20 cellular contexts compared by ENCODE assay signal in genomic region chr14:28542040-28542439, GRCh38.
"Had no signal": no experiment of that assay in that cellular context is flagged by ENCODE, and none has a peak within 500 bp of the region (broad histone marks: within the 10 kb centered on the region; RNA-seq: fewer than 3 reads in every experiment).

No MANE protein-coding gene starts in this region.

- H3K27ac Mint-ChIP-seq: activated CD4-positive, alpha-beta memory T cell treated with anti-CD3 and anti-CD28 coated beads for 36 hours; activated naive CD8-positive, alpha-beta T cell treated with anti-CD3 and anti-CD28 coated beads for 36 hours; endodermal cell; T-helper 2 cell treated with Interferon-gamma antibody and Interleukin-4, amounts not matched to agents 5 μg/mL and 100 μg/mL, for 36 hours had no signal

- H3K9me3 ChIP-seq: sigmoid colon, suprapubic skin, upper lobe of right lung had no signal

- H3K4me1 ChIP-seq: sigmoid colon, suprapubic skin, upper lobe of right lung had no signal

- ATAC-seq: activated T-cell treated with anti-CD3 and anti-CD28 coated beads, Interleukin-2, amount 50 U/mL, for 4 hours; stimulated activated naive CD8-positive, alpha-beta T cell treated with anti-CD3 and anti-CD28 coated beads, Interleukin-15, Interleukin-2, amounts not matched to agents 100 U/mL and 50 U/mL, for 24 hours; upper lobe of right lung had no signal

- H3K27me3 Mint-ChIP-seq: activated CD4-positive, alpha-beta memory T cell treated with anti-CD3 and anti-CD28 coated beads for 36 hours; activated naive CD8-positive, alpha-beta T cell treated with anti-CD3 and anti-CD28 coated beads for 36 hours had no signal

- H3K4me3 Mint-ChIP-seq: activated CD4-positive, alpha-beta memory T cell treated with anti-CD3 and anti-CD28 coated beads for 36 hours; activated naive CD8-positive, alpha-beta T cell treated with anti-CD3 and anti-CD28 coated beads for 36 hours; activated T-cell treated with anti-CD3 and anti-CD28 coated beads, Interleukin-2, amount 50 U/mL, for 4 hours; endodermal cell; neural crest cell; T-helper 2 cell treated with Interferon-gamma antibody and Interleukin-4, amounts not matched to agents 5 μg/mL and 100 μg/mL, for 36 hours had no signal

- H3K36me3 Mint-ChIP-seq: activated CD4-positive, alpha-beta memory T cell treated with anti-CD3 and anti-CD28 coated beads for 36 hours; activated naive CD8-positive, alpha-beta T cell treated with anti-CD3 and anti-CD28 coated beads for 36 hours had no signal

- H3K4me1 Mint-ChIP-seq: activated naive CD8-positive, alpha-beta T cell treated with anti-CD3 and anti-CD28 coated beads for 36 hours; endodermal cell; neural crest cell had no signal

- H3K4me3 ChIP-seq: sigmoid colon, suprapubic skin, upper lobe of right lung had no signal

- DNase-seq: activated CD4-positive, alpha-beta memory T cell treated with anti-CD3 and anti-CD28 coated beads for 36 hours; activated CD4-positive, alpha-beta T cell treated with anti-CD3 and anti-CD28 coated beads for 1 hour; activated gamma-delta T cell treated with Interleukin-2 at 50 U/mL for 16 hours; activated naive CD8-positive, alpha-beta T cell treated with anti-CD3 and anti-CD28 coated beads for 36 hours; activated T-cell treated with anti-CD3 and anti-CD28 coated beads, Interleukin-2, amount 50 U/mL, for 4 hours; aorta; central memory CD4-positive, alpha-beta T cell; dermis blood vessel endothelial cell; endodermal cell; hippocampal formation; kidney glomerular epithelial cell; sigmoid colon; stimulated activated CD4-positive, alpha-beta T cell treated with anti-CD3 and anti-CD28 coated beads, Interleukin-4, amount 100 ng/mL, for 1 hour; stimulated activated CD8-positive, alpha-beta memory T cell treated with anti-CD3 and anti-CD28 coated beads, Interleukin-4, amount 100 ng/mL, for 48 hours; stimulated activated naive CD8-positive, alpha-beta T cell treated with anti-CD3 and anti-CD28 coated beads, Interleukin-15, Interleukin-2, amounts not matched to agents 100 U/mL and 50 U/mL, for 24 hours; SW 1271; upper lobe of right lung had no signal

- H3K27me3 ChIP-seq: sigmoid colon, suprapubic skin, upper lobe of right lung had no signal

- H3K27ac ChIP-seq: sigmoid colon, suprapubic skin, upper lobe of right lung had no signal

- H3K36me3 ChIP-seq: sigmoid colon, suprapubic skin, upper lobe of right lung had no signal
